ENCODE assay signal across 8 cellular contexts in genomic region chr17:80475949-80476876, GRCh38. TPM values are rescaled to one million over a fixed set of nuclear protein-coding genes. Genes with fewer than 3 reads are reported as not detected.
DNase-seq lines count a peak whose midpoint lies in the region; ATAC-seq, FAIRE-seq and TF ChIP-seq lines count a peak whose summit lies in the region.

NPTX1 (minus strand) TSS chr17:80476607; CDS start chr17:80476446, 161 bp downstream.

- no TSS peak for BruUV-seq in endothelial cell of umbilical vein (replicated peaks; lab: Mats Ljungman, UMichigan)

- DNase-seq in activated CD8-positive, alpha-beta memory T cell treated with anti-CD3 and anti-CD28 coated beads, Interleukin-2, amount 10 ng/mL, durations not matched to agents 7 days and 5 days, result no peak
- no peak for DNase-seq in activated CD8-positive, alpha-beta memory T cell treated with anti-CD3 and anti-CD28 coated beads, Interleukin-2, amount 50 U/mL, for 4 hours
- peak; percentile 87 for DNase-seq in SK-N-SH
- DNase-seq in endothelial cell of umbilical vein (ENCODE audit: low read depth, low spot score), result peak; percentile 16
- peak; percentile 92 for DNase-seq in osteoblast (ENCODE audit: insufficient read length, low spot score, missing footprints)
- DNase-seq in Kasumi-1 (lab: John Stamatoyannopoulos, UW), result no peak

- ATAC-seq in activated CD8-positive, alpha-beta memory T cell treated with anti-CD3 and anti-CD28 coated beads, Interleukin-2, amount 10 ng/mL, durations not matched to agents 7 days and 5 days, result peak; percentile 34
- ATAC-seq in GM21786 (IDR thresholded peaks at IDR 0.05; ENCODE audit: unreplicated experiment), result no peak
- ATAC-seq in HG02763 (IDR thresholded peaks at IDR 0.05; ENCODE audit: unreplicated experiment), result no peak

- no peaks in the 10 kb centered on the region for H3F3A ChIP-seq in SK-N-SH (replicated peaks; ENCODE audit: insufficient read depth)

- H3K27me3 ChIP-seq in SK-N-SH (ENCODE audit: insufficient read depth) (peaks cover 99% of the 10 kb centered on the region), endothelial cell of umbilical vein (ENCODE audit: control insufficient read depth in 2 of 2, insufficient read depth in 2 of 2, low read length in 2 of 2) (peaks cover 70 to 77% of the 10 kb centered on the region in 2 experiments), osteoblast (ENCODE audit: insufficient read depth, low read length) (peaks cover 92% of the 10 kb centered on the region)

- H3K27ac Mint-ChIP-seq in activated CD8-positive, alpha-beta memory T cell treated with anti-CD3 and anti-CD28 coated beads, Interleukin-2, amount 10 ng/mL, durations not matched to agents 7 days and 5 days, result no peak within 1 kb of the TSS

- TF ChIP-seq POLR2A in endothelial cell of umbilical vein (IDR thresholded peaks at IDR 0.05; ENCODE audit: low read depth, low read length), result no peak

- H3K4me1 ChIP-seq in SK-N-SH (ENCODE audit: control insufficient read depth in 1 of 2, insufficient read depth in 2 of 2, low read depth in 1 of 2, low read length in 1 of 2), result peaks cover 0 to 14% of the 10 kb centered on the region in 2 experiments; a peak in 1 of 4 replicates
- H3K4me1 ChIP-seq in endothelial cell of umbilical vein (ENCODE audit: control insufficient read depth, extremely low read depth, insufficient read depth, low read length), result no peaks in the 10 kb centered on the region
- H3K4me1 ChIP-seq in osteoblast (ENCODE audit: insufficient read depth, low read length), result no peaks in the 10 kb centered on the region

- TF ChIP-seq EP300 in SK-N-SH (IDR thresholded peaks at IDR 0.05; ENCODE audit: borderline replicate concordance in 1 of 2, low read depth in 1 of 2, low read length in 1 of 2), result no peak

- no peak for FAIRE-seq in endothelial cell of umbilical vein (lab: Jason Lieb, UNC)

- H3K9me3 Mint-ChIP-seq in activated CD8-positive, alpha-beta memory T cell treated with anti-CD3 and anti-CD28 coated beads, Interleukin-2, amount 10 ng/mL, durations not matched to agents 7 days and 5 days (ENCODE audit: low read depth), result no peaks in the 10 kb centered on the region

- H3K4me3 ChIP-seq in SK-N-SH (ENCODE audit: low read depth in 2 of 2, low read length in 1 of 2), result peak within 1 kb of the TSS; percentile 27 to 55; a peak in 2 of 4 replicates
- no peak within 1 kb of the TSS for H3K4me3 ChIP-seq in endothelial cell of umbilical vein (replicated peaks in 1 of 3; ENCODE audit: insufficient read depth in 1 of 3, low read depth in 1 of 3, low read length in 3 of 3)
- peak within 1 kb of the TSS; percentile 39 for H3K4me3 ChIP-seq in osteoblast (ENCODE audit: insufficient read depth, low read length)

- H4K20me1 ChIP-seq in SK-N-SH (ENCODE audit: insufficient read depth), result peaks cover 14% of the 10 kb centered on the region
- no peaks in the 10 kb centered on the region for H4K20me1 ChIP-seq in endothelial cell of umbilical vein (replicated peaks; ENCODE audit: control insufficient read depth, extremely low read depth, insufficient read depth, low read length)
- H4K20me1 ChIP-seq in osteoblast (ENCODE audit: insufficient read depth, low read length), result no peaks in the 10 kb centered on the region

- dilution Hi-C loops in endothelial cell of umbilical vein (cut with MboI; ENCODE audit: extremely low pct_ligation_motif_present, low sequenced_read_pairs), result no loop called here

- H3K27ac ChIP-seq in SK-N-SH (ENCODE audit: low read depth in 2 of 2, low read length in 1 of 2) (no peak within 1 kb of the TSS), endothelial cell of umbilical vein (ENCODE audit: insufficient read depth, low read depth, low read length) (no peak within 1 kb of the TSS), osteoblast (ENCODE audit: low read depth, low read length) (no peak within 1 kb of the TSS)

- H3K27me3 Mint-ChIP-seq in activated CD8-positive, alpha-beta memory T cell treated with anti-CD3 and anti-CD28 coated beads, Interleukin-2, amount 10 ng/mL, durations not matched to agents 7 days and 5 days, result peaks cover 68% of the 10 kb centered on the region

- H3K36me3 ChIP-seq in SK-N-SH (replicated peaks in 1 of 2; ENCODE audit: control insufficient read depth in 1 of 2, insufficient read depth in 2 of 2, low read length in 1 of 2) (no peaks in the 10 kb centered on the region), endothelial cell of umbilical vein (ENCODE audit: control insufficient read depth in 2 of 2, extremely low read depth in 1 of 2, insufficient read depth in 2 of 2, low read length in 2 of 2) (no peaks in the 10 kb centered on the region), osteoblast (ENCODE audit: insufficient read depth, low read length) (no peaks in the 10 kb centered on the region)

- H2AFZ ChIP-seq in SK-N-SH (ENCODE audit: low read depth), result no peak within 1 kb of the TSS
- no peak within 1 kb of the TSS for H2AFZ ChIP-seq in endothelial cell of umbilical vein (ENCODE audit: low read depth, low read length)
- H2AFZ ChIP-seq in osteoblast (ENCODE audit: low read length), result no peak within 1 kb of the TSS

- 3% methylated on average over 45 of the region's 133 CpGs for WGBS in SK-N-SH (ENCODE audit: low lambda C conversion rate)

- TF ChIP-seq CTCF in SK-N-SH (IDR thresholded peaks at IDR 0.05) (no peak), endothelial cell of umbilical vein (IDR thresholded peaks at IDR 0.05; ENCODE audit: extremely low read depth in 1 of 2, insufficient read depth in 1 of 2, low read depth in 1 of 2, low read length in 2 of 2) (no peak), osteoblast (IDR thresholded peaks at IDR 0.05; ENCODE audit: extremely low read depth, low read depth, low read length) (no peak)

- CTCF ChIA-PET in activated CD8-positive, alpha-beta memory T cell treated with anti-CD3 and anti-CD28 coated beads, Interleukin-2, amount 10 ng/mL, durations not matched to agents 7 days and 5 days (lab: Charles Lee), result interaction anchor here (0.9 to 1.8 kb wide), 5 partner anchors 18 to 280 kb away, joined by 3 to 7 read pairs (median 4); no protein-coding TSS in a partner anchor
- CTCF ChIA-PET in SK-N-SH (lab: Yijun Ruan, JAX), result interaction anchor here (0.6 to 7.6 kb wide), 37 partner anchors 7 to 525 kb away, joined by 3 to 71 read pairs (median 4); no protein-coding TSS in a partner anchor
- CTCF ChIA-PET in endothelial cell of umbilical vein (lab: Charles Lee), result interaction anchor here (0.6 to 2.1 kb wide), 7 partner anchors 49 to 452 kb away, joined by 3 to 16 read pairs (median 7); no protein-coding TSS in a partner anchor

- POLR2A ChIA-PET in SK-N-SH (lab: Yijun Ruan, JAX) (interaction anchor here (1.1 to 1.7 kb wide), 3 partner anchors 11 to 22 kb away, joined by 4 to 5 read pairs (median 4); no protein-coding TSS in a partner anchor), endothelial cell of umbilical vein (lab: Charles Lee) (interaction anchor here (1.7 kb wide), 1 partner anchor 21 kb away, joined by 4 read pairs; no protein-coding TSS in a partner anchor)

- H3K9me3 ChIP-seq in SK-N-SH (no peaks in the 10 kb centered on the region), endothelial cell of umbilical vein (replicated peaks; ENCODE audit: control insufficient read depth, insufficient read depth, low read length) (no peaks in the 10 kb centered on the region), osteoblast (ENCODE audit: low read depth, low read length) (no peaks in the 10 kb centered on the region)

- no peak for TF ChIP-seq RAD21 in SK-N-SH (IDR thresholded peaks at IDR 0.05; ENCODE audit: low read length)

- H3K4me2 ChIP-seq in SK-N-SH, result peak within 1 kb of the TSS; percentile 91
- H3K4me2 ChIP-seq in endothelial cell of umbilical vein (ENCODE audit: insufficient read depth, low read length), result no peak within 1 kb of the TSS
- H3K4me2 ChIP-seq in osteoblast (ENCODE audit: insufficient read depth, low read length), result peak within 1 kb of the TSS; percentile 63

- H3K36me3 Mint-ChIP-seq in activated CD8-positive, alpha-beta memory T cell treated with anti-CD3 and anti-CD28 coated beads, Interleukin-2, amount 10 ng/mL, durations not matched to agents 7 days and 5 days, result no peaks in the 10 kb centered on the region

- H3K79me2 ChIP-seq in SK-N-SH (ENCODE audit: insufficient read depth), result no peaks in the 10 kb centered on the region
- H3K79me2 ChIP-seq in endothelial cell of umbilical vein (ENCODE audit: control insufficient read depth, insufficient read depth, low read length), result no peaks in the 10 kb centered on the region
- no peaks in the 10 kb centered on the region for H3K79me2 ChIP-seq in osteoblast (ENCODE audit: insufficient read depth, low read length)

- no peaks in the 10 kb centered on the region for H3K9me2 ChIP-seq in SK-N-SH

- H3K9ac ChIP-seq in SK-N-SH (no peak within 1 kb of the TSS), endothelial cell of umbilical vein (replicated peaks; ENCODE audit: extremely low read depth, insufficient read depth, low read length) (no peak within 1 kb of the TSS)

- intact Hi-C loops in endothelial cell of umbilical vein (cut with micrococcal nuclease), result no loop called here

- no peaks in the 10 kb centered on the region for H3K9me1 ChIP-seq in endothelial cell of umbilical vein (replicated peaks; ENCODE audit: control insufficient read depth, extremely low read depth, insufficient read depth, low read length)

- H3K4me3 Mint-ChIP-seq in activated CD8-positive, alpha-beta memory T cell treated with anti-CD3 and anti-CD28 coated beads, Interleukin-2, amount 10 ng/mL, durations not matched to agents 7 days and 5 days, result no peak within 1 kb of the TSS

- H3K4me1 Mint-ChIP-seq in activated CD8-positive, alpha-beta memory T cell treated with anti-CD3 and anti-CD28 coated beads, Interleukin-2, amount 10 ng/mL, durations not matched to agents 7 days and 5 days, result peaks cover 18% of the 10 kb centered on the region

TF ChIP-seq in SK-N-SH, 30 proteins besides CTCF, POLR2A, EP300 and RAD21 (continues in another document):
- no peak for TF ChIP-seq SIN3A (IDR thresholded peaks at IDR 0.05; ENCODE audit: borderline replicate concordance, low read depth, low read length)

TF ChIP-seq in endothelial cell of umbilical vein, 7 proteins besides CTCF, POLR2A, EP300 and RAD21 (continues in another document):
- TF ChIP-seq MYC (IDR thresholded peaks at IDR 0.05; ENCODE audit: low read depth, low read length), result no peak

RNA-seq across cellular contexts. Expression of gene NPTX1, which starts in this region (rescaled TPM):
- total RNA-seq in activated CD8-positive, alpha-beta memory T cell treated with anti-CD3 and anti-CD28 coated beads, Interleukin-2, amount 10 ng/mL, durations not matched to agents 7 days and 5 days, result 1 to 10 TPM; 8.0 to 9.3 TPM
- 0.05 and 0.16 TPM in 2 replicates for polyA plus RNA-seq in SK-N-SH (2012; rRNA removed)
- polyA plus RNA-seq in SK-N-SH (2012; cell fraction: cytosol; rRNA removed), result 0.01 and 0.03 TPM in 2 replicates
- 0.05 and 0.38 TPM in 2 replicates for polyA plus RNA-seq in SK-N-SH (2012; cell fraction: nucleus; rRNA removed)
- not detected in 2 replicates for total RNA-seq in endothelial cell of umbilical vein
- 0.03 and 0.08 TPM in 2 replicates for polyA plus RNA-seq in endothelial cell of umbilical vein
- polyA plus RNA-seq in endothelial cell of umbilical vein (2011; cell fraction: cytosol; rRNA removed), result 0.04 and 0.05 TPM in 2 replicates
- polyA plus RNA-seq in endothelial cell of umbilical vein (2011; cell fraction: nucleus; rRNA removed), result 0.13 and 0.14 TPM in 2 replicates
- 0.07 TPM in 1 of 2 replicates, not detected in the other for polyA plus RNA-seq in endothelial cell of umbilical vein (2012)
- not detected in 2 replicates for polyA minus RNA-seq in endothelial cell of umbilical vein
- polyA minus RNA-seq in endothelial cell of umbilical vein (2011; cell fraction: cytosol; rRNA and poly(A)+ RNA removed), result 12.3 TPM
- polyA minus RNA-seq in endothelial cell of umbilical vein (2011; cell fraction: nucleus; rRNA and poly(A)+ RNA removed), result 0.29 TPM in 1 of 2 replicates, not detected in the other
- under 0.01 and 0.29 TPM in 2 replicates for total RNA-seq in osteoblast

Comparison
In these comparisons a context has a peak if more than half of its experiments do, and no peak if none do; other contexts are left out.
1. Peak in DNase-seq, H3K4me3 ChIP-seq and H3K4me2 ChIP-seq in SK-N-SH; RNA of the gene not detected or under 1 TPM.
2. Peak in DNase-seq, H3K4me3 ChIP-seq and H3K4me2 ChIP-seq in osteoblast; RNA of the gene not detected or under 1 TPM.